Comparison of ENCODE assay signal across 17 cellular contexts in the genomic region with DNA sequence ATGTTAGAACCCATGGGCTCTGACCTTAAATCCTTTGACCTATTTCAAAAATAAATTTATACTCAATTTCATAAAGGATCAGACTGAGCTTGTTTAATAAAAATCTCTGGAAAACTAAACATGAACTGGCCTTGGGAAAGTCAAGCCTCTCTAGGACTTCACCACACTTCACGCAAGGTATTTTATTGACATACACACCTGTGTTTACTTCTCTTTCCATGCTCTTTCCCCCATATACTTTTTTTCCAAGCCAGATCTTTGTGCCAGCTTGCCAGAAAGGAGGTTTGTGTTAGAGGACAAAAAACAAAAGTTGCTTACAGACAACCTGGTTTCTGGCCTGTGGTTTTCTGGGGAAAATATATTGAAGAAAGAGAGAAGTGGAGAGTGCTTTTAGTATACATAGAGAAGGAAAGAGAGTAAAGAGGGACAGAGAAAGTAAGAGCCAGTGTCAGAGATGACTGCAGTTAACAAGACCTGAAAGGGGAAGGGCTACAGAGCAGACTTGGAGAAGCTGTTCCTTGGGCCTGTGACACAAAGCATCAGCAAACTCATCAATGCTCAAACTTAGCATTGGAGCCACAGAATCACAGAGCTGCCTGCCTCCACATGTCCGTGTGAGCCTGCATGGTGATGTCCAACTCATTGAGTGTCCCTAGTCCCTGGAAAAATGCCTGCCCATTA.
DNase-seq lines count a peak whose midpoint lies in the region; ATAC-seq, FAIRE-seq and TF ChIP-seq lines count a peak whose summit lies in the region.
"Had no signal": no experiment of that assay in that cellular context is flagged by ENCODE, and none has a peak within 500 bp of the region (broad histone marks: within the 10 kb centered on the region; RNA-seq: fewer than 3 reads in every experiment).

No MANE protein-coding gene starts in this region.

- H3K4me1 ChIP-seq in pancreas: peaks cover 6 to 10% (median 8%) of the 10 kb centered on the region in 3 donors
- H3K4me1 ChIP-seq in hepatocyte (ENCODE audit: insufficient read depth): no peaks in the 10 kb centered on the region
- H3K4me1 ChIP-seq: HAP-1 had no signal

- H3K9me3 ChIP-seq in pancreas: no peaks in the 10 kb centered on the region
- H3K9me3 ChIP-seq in hepatocyte (ENCODE audit: low read depth): no peaks in the 10 kb centered on the region
- H3K9me3 ChIP-seq: BLaER1, HAP-1 had no signal

- H2AFZ ChIP-seq in hepatocyte: no peak overlapping the region

- 44 to 50% methylated on average over 2 of the region's 2 CpGs for WGBS in pancreas, 2 donors
- WGBS in hepatocyte (ENCODE audit: low lambda C conversion rate, missing lambda C conversion rate): 77% methylated on average over 2 of the region's 2 CpGs

- DNase-seq in SW480 (ENCODE audit: low spot score): peak; percentile 8
- no peak for DNase-seq in left colon
- DNase-seq in pancreas: no peak
- DNase-seq in EL: no peak
- DNase-seq in hepatocyte (ENCODE audit: low spot score): no peak
- no peak for DNase-seq in activated effector memory CD4-positive, alpha-beta T cell treated with anti-CD3 and anti-CD28 coated beads, Interleukin-2, amount 50 U/mL, for 16 hours
- DNase-seq: CD4-positive, alpha-beta memory T cell; NCI-H1092 treated with DMSO at 0.1 percent for 48 hours; NCI-H146; NCI-H2081 treated with DMSO at 0.1 percent for 48 hours; NCI-H774; RPMI8226; SIG-M5 had no signal

- intact Hi-C loops in left colon (cut with DNase I, micrococcal nuclease) (no loop called here), pancreas (cut with DNase I) (no loop called here)

- H4K20me1 ChIP-seq in hepatocyte (ENCODE audit: insufficient read depth, poor library complexity, severe bottlenecking): no peaks in the 10 kb centered on the region
- H4K20me1 ChIP-seq: BLaER1 had no signal

- no peaks in the 10 kb centered on the region for H3K9me2 ChIP-seq in hepatocyte (replicated peaks; ENCODE audit: insufficient read depth)

- H3K27ac ChIP-seq in pancreas: no peak overlapping the region
- no peak overlapping the region for H3K27ac ChIP-seq in hepatocyte
- H3K27ac ChIP-seq: BLaER1 had no signal

- TF ChIP-seq CTCF in pancreas (IDR thresholded peaks at IDR 0.05): no peak
- TF ChIP-seq CTCF in hepatocyte (IDR thresholded peaks at IDR 0.05; ENCODE audit: poor library complexity): no peak

- ATAC-seq in HG02870 (IDR thresholded peaks at IDR 0.05; ENCODE audit: unreplicated experiment) (peak; percentile 36), left colon (peak; percentile 98), pancreas (peak; percentile 48 to 91 (median 59)), HG03439 (IDR thresholded peaks at IDR 0.05; ENCODE audit: unreplicated experiment) (no peak)

- FAIRE-seq in pancreas (lab: Jason Lieb, UNC): no peak

- H3K79me2 ChIP-seq in hepatocyte: no peaks in the 10 kb centered on the region

- H3K27me3 ChIP-seq in pancreas (no peaks in the 10 kb centered on the region), hepatocyte (no peaks in the 10 kb centered on the region)
- H3K27me3 ChIP-seq: BLaER1 had no signal

- H3K4me3 ChIP-seq in pancreas (no peak overlapping the region), hepatocyte (no peak overlapping the region)
- H3K4me3 ChIP-seq: BLaER1, HAP-1 had no signal

- H3K4me2 ChIP-seq in hepatocyte: no peak overlapping the region
- H3K4me2 ChIP-seq: BLaER1 had no signal

- H3K36me3 ChIP-seq in pancreas (no peaks in the 10 kb centered on the region), hepatocyte (replicated peaks; ENCODE audit: insufficient read depth, low read depth) (no peaks in the 10 kb centered on the region)
- H3K36me3 ChIP-seq: BLaER1, HAP-1 had no signal
